In genomic region chr7:26013551-26014083, GRCh38 we compare ENCODE assay signal across 15 cellular contexts.
DNase-seq lines count a peak whose midpoint lies in the region; ATAC-seq, FAIRE-seq and TF ChIP-seq lines count a peak whose summit lies in the region.
"Had no signal": no experiment of that assay in that cellular context is flagged by ENCODE, and none has a peak within 500 bp of the region (broad histone marks: within the 10 kb centered on the region; RNA-seq: fewer than 3 reads in every experiment).

No MANE protein-coding gene starts in this region.

- FAIRE-seq in small intestine (lab: Jason Lieb, UNC), result no peak
- FAIRE-seq: A204.1 had no signal

- H3K4me3 ChIP-seq in SU-DHL-6 (ENCODE audit: insufficient read depth, low read length, poor library complexity, severe bottlenecking) (no peak overlapping the region), small intestine (ENCODE audit: low read depth in 1 of 2, low read length in 2 of 2) (no peak overlapping the region)
- H3K4me3 ChIP-seq: adrenal gland, upper lobe of right lung had no signal

- intact Hi-C loops in activated T-helper 2 cell treated with anti-CD3 and anti-CD28 coated beads, Interferon-gamma antibody, Interleukin-2, Interleukin-4, amounts not matched to agents 10 μg/mL and 5 μg/mL and 100 μg/mL, durations not matched to agents 14 hours and 24 hours and 36 hours (cut with micrococcal nuclease), result no loop called here

- peaks cover 32% of the 10 kb centered on the region for H3K27me3 Mint-ChIP-seq in activated T-helper 2 cell treated with anti-CD3 and anti-CD28 coated beads, Interferon-gamma antibody, Interleukin-2, Interleukin-4, amounts not matched to agents 10 μg/mL and 5 μg/mL and 100 μg/mL, durations not matched to agents 14 hours and 24 hours and 36 hours (ENCODE audit: low read depth)

- no peaks in the 10 kb centered on the region for H3K4me1 Mint-ChIP-seq in activated T-helper 2 cell treated with anti-CD3 and anti-CD28 coated beads, Interferon-gamma antibody, Interleukin-2, Interleukin-4, amounts not matched to agents 10 μg/mL and 5 μg/mL and 100 μg/mL, durations not matched to agents 14 hours and 24 hours and 36 hours (ENCODE audit: low read depth)

- DNase-seq in NCI-H2171 treated with DMSO at 0.1 percent for 48 hours (lab: John Stamatoyannopoulos, UW) (peak; percentile 22), NCI-H2171 (lab: John Stamatoyannopoulos, UW) (no peak), NCI-H1694 treated with DMSO at 0.1 percent for 48 hours (lab: John Stamatoyannopoulos, UW) (peak; percentile 70), COLO668 (lab: John Stamatoyannopoulos, UW; ENCODE audit: unreplicated experiment) (no peak), small intestine (no peak)
- no peak for DNase-seq in activated T-helper 2 cell treated with anti-CD3 and anti-CD28 coated beads, Interferon-gamma antibody, Interleukin-2, Interleukin-4, amounts not matched to agents 10 μg/mL and 5 μg/mL and 100 μg/mL, durations not matched to agents 14 hours and 24 hours and 36 hours (ENCODE audit: low spot score)
- DNase-seq: activated CD4-positive, CD25-positive, alpha-beta regulatory T cell; adrenal gland; NCI-H526 treated with DMSO at 0.1 percent for 48 hours; stimulated activated CD4-positive, alpha-beta T cell treated with anti-CD3 and anti-CD28 coated beads, Interleukin-12 subunit alpha, Interleukin-12 subunit beta, amount 100 ng/mL, for 4 hours; upper lobe of right lung had no signal

- H3K9ac ChIP-seq in SU-DHL-6 (ENCODE audit: low read length), result no peak overlapping the region

- WGBS in small intestine, 3 donors, result 64% methylated on average over 9 of the region's 9 CpGs

- TF ChIP-seq CTCF in SU-DHL-6 (IDR thresholded peaks at IDR 0.05; ENCODE audit: insufficient read depth, low read length, poor library complexity, severe bottlenecking), result no peak

- no peaks in the 10 kb centered on the region for H3K4me1 ChIP-seq in small intestine (ENCODE audit: control insufficient read depth in 2 of 2, insufficient read depth in 1 of 2, low read depth in 1 of 2, low read length in 1 of 2)
- H3K4me1 ChIP-seq: adrenal gland, upper lobe of right lung had no signal

- no peaks in the 10 kb centered on the region for H3K9me2 ChIP-seq in SU-DHL-6 (replicated peaks; ENCODE audit: insufficient read depth, low read length)

- H3K9me3 ChIP-seq in SU-DHL-6 (ENCODE audit: insufficient read depth, low read length) (peaks cover 8% of the 10 kb centered on the region; the same call in 1 of the 2 replicates), small intestine (ENCODE audit: control insufficient read depth, low read depth) (no peaks in the 10 kb centered on the region)
- H3K9me3 ChIP-seq: adrenal gland, upper lobe of right lung had no signal

- no peaks in the 10 kb centered on the region for H3K79me2 ChIP-seq in SU-DHL-6 (ENCODE audit: insufficient read depth, low read length)

- H3K36me3 Mint-ChIP-seq in activated T-helper 2 cell treated with anti-CD3 and anti-CD28 coated beads, Interferon-gamma antibody, Interleukin-2, Interleukin-4, amounts not matched to agents 10 μg/mL and 5 μg/mL and 100 μg/mL, durations not matched to agents 14 hours and 24 hours and 36 hours (ENCODE audit: low read depth), result no peaks in the 10 kb centered on the region

- no peak overlapping the region for H2AFZ ChIP-seq in SU-DHL-6 (ENCODE audit: low read depth, low read length, severe bottlenecking)

- H3K4me2 ChIP-seq in SU-DHL-6 (ENCODE audit: low read depth, low read length, poor library complexity, severe bottlenecking), result peak overlapping the region; percentile 35

- no peak overlapping the region for H3K27ac ChIP-seq in SU-DHL-6 (ENCODE audit: low read depth, low read length)
- H3K27ac ChIP-seq in small intestine (ENCODE audit: low read depth in 1 of 2, low read length in 1 of 2), result no peak overlapping the region
- H3K27ac ChIP-seq: adrenal gland, upper lobe of right lung had no signal

- no peaks in the 10 kb centered on the region for H3F3A ChIP-seq in SU-DHL-6 (ENCODE audit: insufficient read depth)

- H3K36me3 ChIP-seq in SU-DHL-6 (ENCODE audit: low read length), result no peaks in the 10 kb centered on the region
- H3K36me3 ChIP-seq in small intestine (ENCODE audit: control insufficient read depth in 2 of 2, insufficient read depth in 2 of 2, low read length in 2 of 2), result no peaks in the 10 kb centered on the region
- H3K36me3 ChIP-seq: adrenal gland, upper lobe of right lung had no signal

- no peak for ATAC-seq in GM18870 (IDR thresholded peaks at IDR 0.05; ENCODE audit: unreplicated experiment)
- ATAC-seq: upper lobe of right lung had no signal

- no peaks in the 10 kb centered on the region for H3K27me3 ChIP-seq in SU-DHL-6 (ENCODE audit: low read length)
- no peaks in the 10 kb centered on the region for H3K27me3 ChIP-seq in small intestine (ENCODE audit: control insufficient read depth in 2 of 2, insufficient read depth in 2 of 2, low read length in 2 of 2)
- H3K27me3 ChIP-seq: upper lobe of right lung had no signal

- H3K9me3 Mint-ChIP-seq in activated T-helper 2 cell treated with anti-CD3 and anti-CD28 coated beads, Interferon-gamma antibody, Interleukin-2, Interleukin-4, amounts not matched to agents 10 μg/mL and 5 μg/mL and 100 μg/mL, durations not matched to agents 14 hours and 24 hours and 36 hours, result peaks cover 7% of the 10 kb centered on the region

- no peaks in the 10 kb centered on the region for H4K20me1 ChIP-seq in SU-DHL-6 (ENCODE audit: low read depth, low read length)

- no peak overlapping the region for H3K4me3 Mint-ChIP-seq in activated T-helper 2 cell treated with anti-CD3 and anti-CD28 coated beads, Interferon-gamma antibody, Interleukin-2, Interleukin-4, amounts not matched to agents 10 μg/mL and 5 μg/mL and 100 μg/mL, durations not matched to agents 14 hours and 24 hours and 36 hours (ENCODE audit: low read depth)
- H3K4me3 Mint-ChIP-seq: memory B cell had no signal

- H3K27ac Mint-ChIP-seq in activated T-helper 2 cell treated with anti-CD3 and anti-CD28 coated beads, Interferon-gamma antibody, Interleukin-2, Interleukin-4, amounts not matched to agents 10 μg/mL and 5 μg/mL and 100 μg/mL, durations not matched to agents 14 hours and 24 hours and 36 hours, result no peak overlapping the region
- H3K27ac Mint-ChIP-seq: memory B cell had no signal

Comparison
In these comparisons a context has a peak if more than half of its experiments do, and no peak if none do; other contexts are left out.
1. DNase-seq: peak in NCI-H2171 treated with DMSO at 0.1 percent for 48 hours (single experiment) and NCI-H1694 treated with DMSO at 0.1 percent for 48 hours (single experiment); none in NCI-H2171 (single experiment), COLO668 (single experiment), activated T-helper 2 cell treated with anti-CD3 and anti-CD28 coated beads, Interferon-gamma antibody, Interleukin-2, Interleukin-4, amounts not matched to agents 10 μg/mL and 5 μg/mL and 100 μg/mL, durations not matched to agents 14 hours and 24 hours and 36 hours (single experiment) and small intestine (single experiment).